In genomic region chr12:8917031-8917430, GRCh38 we compare ENCODE assay signal across 23 cellular contexts.
"Had no signal": no experiment of that assay in that cellular context is flagged by ENCODE, and none has a peak within 500 bp of the region (broad histone marks: within the 10 kb centered on the region; RNA-seq: fewer than 3 reads in every experiment).

No MANE protein-coding gene starts in this region.

- FAIRE-seq: kidney had no signal

- H3K27ac ChIP-seq: adrenal gland, ascending aorta, brain microvascular endothelial cell, lower lobe of right lung, prostate gland, testis, upper lobe of left lung had no signal

- H3K27me3 Mint-ChIP-seq: activated naive CD8-positive, alpha-beta T cell; naive B cell; stimulated activated naive B cell treated with anti-CD40 and anti-IgM and Interleukin-4, amounts not matched to agents 10 μg/mL and 1 μg/mL and 100 μg/mL, for 72 hours had no signal

- H3K36me3 ChIP-seq: brain microvascular endothelial cell, prostate gland had no signal

- H3K27me3 ChIP-seq: adrenal gland, ascending aorta, brain microvascular endothelial cell, testis, upper lobe of left lung had no signal

- H3K9me3 ChIP-seq: adrenal gland, ascending aorta, lower lobe of right lung, prostate gland, testis, upper lobe of left lung had no signal

- ATAC-seq: activated CD4-positive, CD25-positive, alpha-beta regulatory T cell treated with anti-CD3 and anti-CD28 coated beads, Interleukin-2, amount 50 U/mL, for 24 hours; activated CD8-positive, alpha-beta T cell treated with anti-CD3 and anti-CD28 coated beads, Interleukin-2, amount 10 ng/mL, durations not matched to agents 7 days and 5 days; esophagus mucosa; lower lobe of right lung; stimulated activated naive B cell treated with anti-CD40 and anti-IgM and Interleukin-4, amounts not matched to agents 10 μg/mL and 1 μg/mL and 100 μg/mL, for 72 hours had no signal

- H3K4me1 ChIP-seq: prostate gland had no signal

- DNase-seq: activated CD4-positive, alpha-beta T cell treated with anti-CD3 and anti-CD28 coated beads, Interleukin-2, amount 10 ng/mL, durations not matched to agents 7 days and 5 days; activated CD8-positive, alpha-beta T cell treated with anti-CD3 and anti-CD28 coated beads, Interleukin-2, amount 10 ng/mL, durations not matched to agents 7 days and 5 days; adrenal gland; brain microvascular endothelial cell; caudate nucleus; effector CD8-positive, alpha-beta T cell; foreskin melanocyte; kidney; lower lobe of right lung; naive B cell; stimulated activated CD4-positive, alpha-beta T cell treated with anti-CD3 and anti-CD28 coated beads, Interleukin-2, amount 100 ng/mL, for 48 hours; stimulated activated CD8-positive, alpha-beta memory T cell treated with anti-CD3 and anti-CD28 coated beads, Interleukin-4, amount 100 ng/mL, for 48 hours; stimulated activated naive B cell treated with anti-CD40 and anti-IgM and Interleukin-4, amounts not matched to agents 10 μg/mL and 1 μg/mL and 100 μg/mL, for 72 hours; T-helper 2 cell; testis; upper lobe of left lung had no signal

- H3K27ac Mint-ChIP-seq: activated CD4-positive, alpha-beta T cell treated with anti-CD3 and anti-CD28 coated beads, Interleukin-2, amount 10 ng/mL, durations not matched to agents 7 days and 5 days; activated CD8-positive, alpha-beta T cell treated with anti-CD3 and anti-CD28 coated beads, Interleukin-2, amount 10 ng/mL, durations not matched to agents 7 days and 5 days; activated naive CD8-positive, alpha-beta T cell; dendritic cell treated with granulocyte-macrophage colony-stimulating factor and Interleukin-4, amounts not matched to agents 40 ng/mL and 50 ng/mL, for 4 days; naive B cell; stimulated activated naive B cell treated with anti-CD40 and anti-IgM and Interleukin-4, amounts not matched to agents 10 μg/mL and 1 μg/mL and 100 μg/mL, for 72 hours had no signal

- H3K9me3 Mint-ChIP-seq: activated CD4-positive, alpha-beta T cell treated with anti-CD3 and anti-CD28 coated beads, Interleukin-2, amount 10 ng/mL, durations not matched to agents 7 days and 5 days; dendritic cell treated with granulocyte-macrophage colony-stimulating factor and Interleukin-4, amounts not matched to agents 40 ng/mL and 50 ng/mL, for 4 days; naive B cell; neural crest cell; stimulated activated naive B cell treated with anti-CD40 and anti-IgM and Interleukin-4, amounts not matched to agents 10 μg/mL and 1 μg/mL and 100 μg/mL, for 72 hours had no signal

- H3K4me3 ChIP-seq: adrenal gland, ascending aorta, lower lobe of right lung, prostate gland, testis, upper lobe of left lung had no signal

- H3K4me3 Mint-ChIP-seq: activated CD4-positive, alpha-beta T cell treated with anti-CD3 and anti-CD28 coated beads, Interleukin-2, amount 10 ng/mL, durations not matched to agents 7 days and 5 days; activated CD8-positive, alpha-beta T cell treated with anti-CD3 and anti-CD28 coated beads, Interleukin-2, amount 10 ng/mL, durations not matched to agents 7 days and 5 days; activated naive CD8-positive, alpha-beta T cell; dendritic cell treated with granulocyte-macrophage colony-stimulating factor and Interleukin-4, amounts not matched to agents 40 ng/mL and 50 ng/mL, for 4 days; naive B cell; neural crest cell; stimulated activated naive B cell treated with anti-CD40 and anti-IgM and Interleukin-4, amounts not matched to agents 10 μg/mL and 1 μg/mL and 100 μg/mL, for 72 hours had no signal
